ENCODE assay signal across 15 cellular contexts in the genomic region with DNA sequence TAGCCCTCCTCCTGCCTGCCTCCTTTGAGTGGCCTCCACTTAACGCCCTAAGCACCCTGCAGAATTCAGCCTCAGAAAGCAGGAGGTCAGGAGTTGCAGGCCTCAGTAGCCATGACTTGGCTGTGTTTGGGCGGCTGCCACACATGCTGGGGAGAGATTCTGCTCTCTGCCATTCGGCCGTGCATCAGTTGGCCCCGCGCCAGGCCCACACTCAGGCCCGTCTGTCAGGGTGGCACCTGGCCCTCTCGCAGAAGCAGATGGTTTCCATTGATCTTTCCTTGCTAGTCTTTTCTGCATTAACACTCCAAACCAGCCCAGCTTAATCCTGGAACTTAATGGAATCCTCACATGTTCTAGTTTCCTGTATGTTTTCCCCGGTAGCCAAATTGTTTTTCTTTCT. TPM values are rescaled to one million over a fixed set of nuclear protein-coding genes. Genes with fewer than 3 reads are reported as not detected.
DNase-seq lines count a peak whose midpoint lies in the region; ATAC-seq, FAIRE-seq and TF ChIP-seq lines count a peak whose summit lies in the region.
"Had no signal": no experiment of that assay in that cellular context is flagged by ENCODE, and none has a peak within 500 bp of the region (broad histone marks: within the 10 kb centered on the region; RNA-seq: fewer than 3 reads in every experiment).

No MANE protein-coding gene starts in this region.

- no peak overlapping the region for H3K4me3 ChIP-seq in colonic mucosa
- H3K4me3 ChIP-seq in kidney (ENCODE audit: low read length in 2 of 2): no peak overlapping the region
- H3K4me3 ChIP-seq: tibial nerve had no signal

- DNase-seq in NCI-H526 (lab: John Stamatoyannopoulos, UW) (peak; percentile 8 to 55), NCI-H526 treated with DMSO at 0.1 percent for 48 hours (lab: John Stamatoyannopoulos, UW) (no peak), NCI-H2196 treated with DMSO at 0.1 percent for 48 hours (lab: John Stamatoyannopoulos, UW; ENCODE audit: unreplicated experiment) (peak; percentile 34), SK-N-DZ (ENCODE audit: low spot score) (peak; percentile 54), colonic mucosa (no peak), kidney (no peak)
- DNase-seq in activated CD8-positive, alpha-beta memory T cell treated with anti-CD3 and anti-CD28 coated beads, Interleukin-2, amount 50 U/mL, for 4 hours: no peak
- DNase-seq: activated T-cell treated with anti-CD3 and anti-CD28 coated beads for 4 hours; amniotic stem cell; dermis blood vessel endothelial cell; stimulated activated CD4-positive, alpha-beta T cell treated with anti-CD3 and anti-CD28 coated beads, Interleukin-12 subunit alpha, Interleukin-12 subunit beta, amount 100 ng/mL, for 4 hours; SW 1271 had no signal

- TF ChIP-seq CTCF in colonic mucosa (IDR thresholded peaks at IDR 0.05) (no peak), kidney (IDR thresholded peaks at IDR 0.05; ENCODE audit: borderline replicate concordance, extremely low read depth, insufficient read depth) (no peak)

- H3K27me3 ChIP-seq in colonic mucosa: peaks cover 9% of the 10 kb centered on the region

- no peak for FAIRE-seq in kidney (lab: Jason Lieb, UNC)
- FAIRE-seq: A204.1 had no signal

- intact Hi-C loops in colonic mucosa (cut with DNase I): no loop called here
- intact Hi-C loops in kidney (cut with DNase I): no loop called here

- ATAC-seq in GM18907 (IDR thresholded peaks at IDR 0.05; ENCODE audit: unreplicated experiment): no peak

- H3K9me3 ChIP-seq in colonic mucosa: no peaks in the 10 kb centered on the region
- H3K9me3 ChIP-seq in kidney (ENCODE audit: control insufficient read depth in 1 of 2, low read length in 2 of 2): no peaks in the 10 kb centered on the region
- H3K9me3 ChIP-seq: tibial nerve had no signal

- no peak overlapping the region for H3K9ac ChIP-seq in colonic mucosa (ENCODE audit: low read depth in 2 of 2, low read length in 2 of 2)
- H3K9ac ChIP-seq in kidney (ENCODE audit: low read length in 2 of 2): no peak overlapping the region

- H3K36me3 ChIP-seq in colonic mucosa (no peaks in the 10 kb centered on the region), kidney (ENCODE audit: control insufficient read depth in 1 of 2, insufficient read depth in 2 of 2, low read length in 2 of 2) (no peaks in the 10 kb centered on the region)
- H3K36me3 ChIP-seq: tibial nerve had no signal

- H3K4me1 ChIP-seq in colonic mucosa (no peaks in the 10 kb centered on the region), kidney (ENCODE audit: control insufficient read depth in 1 of 2, insufficient read depth in 1 of 2, low read depth in 1 of 2, low read length in 2 of 2) (no peaks in the 10 kb centered on the region)
- H3K4me1 ChIP-seq: tibial nerve had no signal

- H3K27ac ChIP-seq in colonic mucosa: no peak overlapping the region
- H3K27ac ChIP-seq in kidney (ENCODE audit: low read depth in 2 of 2, low read length in 2 of 2): no peak overlapping the region
- H3K27ac ChIP-seq: tibial nerve had no signal

RNA-seq across cellular contexts. Expression of gene ATP6AP2, which starts 30.7 kb away (rescaled TPM):
- 65.8 and 90.3 TPM in 2 replicates for polyA plus RNA-seq in SK-N-DZ (2014; cell fraction: cytosol; rRNA removed)
- 39.4 and 39.9 TPM in 2 replicates for polyA plus RNA-seq in SK-N-DZ (2014; cell fraction: nucleus; rRNA removed)
- 100 to 1,000 TPM in 1 of 2 donors, 10 to 100 TPM in 1; 81.9 to 114 TPM for total RNA-seq in colonic mucosa
- 143 TPM for total RNA-seq in kidney
- 164 TPM for polyA plus RNA-seq in kidney (ENCODE audit: insufficient read depth, low read depth, low replicate concordance)

Comparison
In these comparisons a context has a peak if more than half of its experiments do, and no peak if none do; other contexts are left out.
1. DNase-seq: peak in NCI-H526 (2 of 2), NCI-H2196 treated with DMSO at 0.1 percent for 48 hours (single experiment) and SK-N-DZ (single experiment); none in NCI-H526 treated with DMSO at 0.1 percent for 48 hours (single experiment), activated CD8-positive, alpha-beta memory T cell treated with anti-CD3 and anti-CD28 coated beads, Interleukin-2, amount 50 U/mL, for 4 hours (single experiment), colonic mucosa (single experiment) and kidney (single experiment).